ENCODE assay signal across 25 cellular contexts in the genomic region with DNA sequence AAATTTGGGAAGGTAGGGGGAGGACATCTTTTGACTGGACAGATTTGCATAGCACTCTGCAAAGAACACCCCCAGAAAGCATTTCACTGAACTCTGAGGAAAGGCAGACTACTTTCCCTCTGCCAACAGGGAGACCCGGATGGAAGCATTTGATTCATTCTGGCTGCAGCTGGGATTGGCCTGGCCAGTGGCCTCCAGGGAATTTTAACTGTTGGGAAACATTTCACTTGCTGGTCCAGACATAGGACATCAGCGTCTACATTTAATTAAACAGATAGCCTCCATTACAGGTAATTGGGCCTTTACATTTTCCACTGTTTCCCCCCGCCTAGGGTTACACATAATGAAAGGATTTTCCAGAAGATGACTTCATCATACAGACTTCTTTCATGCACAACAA.
DNase-seq lines count a peak whose midpoint lies in the region; ATAC-seq and TF ChIP-seq lines count a peak whose summit lies in the region.
"Had no signal": no experiment of that assay in that cellular context is flagged by ENCODE, and none has a peak within 500 bp of the region (broad histone marks: within the 10 kb centered on the region; RNA-seq: fewer than 3 reads in every experiment).

No MANE protein-coding gene starts in this region.

- no peaks in the 10 kb centered on the region for H3K36me3 ChIP-seq in ovary
- H3K36me3 ChIP-seq: tibial artery had no signal

- H3K27me3 ChIP-seq in ovary = no peaks in the 10 kb centered on the region
- H3K27me3 ChIP-seq: body of pancreas, foreskin keratinocyte, tibial artery had no signal

- 31 to 52% (median 44%) methylated on average over 3 of the region's 3 CpGs for WGBS in ovary, 3 donors

- H3K4me3 ChIP-seq in fibroblast of mammary gland (ENCODE audit: control insufficient read depth, low read depth, low read length) (no peak overlapping the region), ovary (no peak overlapping the region)
- H3K4me3 ChIP-seq: body of pancreas, tibial artery had no signal

- no peaks in the 10 kb centered on the region for H3K4me1 ChIP-seq in ovary (ENCODE audit: insufficient read depth)
- H3K4me1 ChIP-seq: body of pancreas, foreskin keratinocyte, parathyroid adenoma had no signal

- peak; percentile 18 for DNase-seq in AG09319 (ENCODE audit: extremely low read depth, low read depth)
- peak; percentile 58 for DNase-seq in LHCN-M2 (ENCODE audit: low read depth)
- DNase-seq in fibroblast of mammary gland (ENCODE audit: low read depth) = peak; percentile 84
- peak; percentile 65 for DNase-seq in islet precursor cell
- no peak for DNase-seq in ovary
- DNase-seq in NCI-H345 (lab: John Stamatoyannopoulos, UW) = no peak
- no peak for DNase-seq in DMS114 treated with DMSO at 0.1 percent for 48 hours (lab: John Stamatoyannopoulos, UW; ENCODE audit: unreplicated experiment)
- DNase-seq: ACHN; activated CD4-positive, alpha-beta T cell treated with anti-CD3 and anti-CD28 coated beads for 36 hours; CD8-positive, alpha-beta memory T cell; DMS79; foreskin keratinocyte; KG1; kidney; MV-4-11; natural killer cell; NCI-H1930; NCI-H226; RPMI8226; stimulated activated CD4-positive, alpha-beta T cell treated with anti-CD3 and anti-CD28 coated beads, Interleukin-2, amount 100 ng/mL, for 24 hours; stimulated activated naive CD4-positive, alpha-beta T cell had no signal

- no peak overlapping the region for H3K27ac ChIP-seq in ovary
- H3K27ac ChIP-seq: body of pancreas, foreskin keratinocyte, parathyroid adenoma, tibial artery had no signal

- TF ChIP-seq CTCF in AG09319 (IDR thresholded peaks at IDR 0.05; ENCODE audit: low read depth, low read length) (no peak), fibroblast of mammary gland (conservative IDR thresholded peaks at IDR 0.05; ENCODE audit: control insufficient read depth, insufficient read depth, low read depth, low read length) (no peak), ovary (IDR thresholded peaks at IDR 0.05) (no peak)

- no peaks in the 10 kb centered on the region for H3K9me3 ChIP-seq in ovary
- H3K9me3 ChIP-seq: body of pancreas, tibial artery had no signal

- no peak for TF ChIP-seq POLR2A in ovary (IDR thresholded peaks at IDR 0.05)

- intact Hi-C loops in ovary (cut with DNase I) = no loop called here

- no peak for TF ChIP-seq EP300 in ovary (IDR thresholded peaks at IDR 0.05)

- no peak for ATAC-seq in GM21447 (IDR thresholded peaks at IDR 0.05; ENCODE audit: unreplicated experiment)
- ATAC-seq: activated CD4-positive, alpha-beta T cell treated with anti-CD3 and anti-CD28 coated beads for 36 hours; body of pancreas; foreskin keratinocyte; natural killer cell had no signal

Comparison
In these comparisons a context has a peak if more than half of its experiments do, and no peak if none do; other contexts are left out.
1. DNase-seq: peak in AG09319 (single experiment), LHCN-M2 (single experiment), fibroblast of mammary gland (single experiment) and islet precursor cell (single experiment); none in ovary (0 of 5), NCI-H345 (single experiment) and DMS114 treated with DMSO at 0.1 percent for 48 hours (single experiment).